Comparison of ENCODE assay signal across 9 cellular contexts in the genomic region with DNA sequence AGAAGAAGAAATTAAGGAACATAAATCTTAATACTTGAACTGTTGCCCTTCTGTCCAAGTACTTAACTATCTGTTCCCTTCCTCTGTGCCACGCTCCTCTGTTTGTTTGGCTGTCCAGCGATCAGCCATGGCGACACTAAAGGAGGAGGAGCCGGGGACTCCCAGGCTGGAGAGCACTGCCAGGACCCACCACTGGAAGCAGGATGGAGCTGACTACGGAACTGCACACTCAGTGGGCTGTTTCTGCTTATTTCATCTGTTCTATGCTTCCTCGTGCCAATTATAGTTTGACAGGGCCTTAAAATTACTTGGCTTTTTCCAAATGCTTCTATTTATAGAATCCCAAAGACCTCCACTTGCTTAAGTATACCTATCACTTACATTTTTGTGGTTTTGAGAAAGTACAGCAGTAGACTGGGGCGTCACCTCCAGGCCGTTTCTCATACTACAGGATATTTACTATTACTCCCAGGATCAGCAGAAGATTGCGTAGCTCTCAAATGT. TPM values are rescaled to one million over a fixed set of nuclear protein-coding genes. Genes with fewer than 3 reads are reported as not detected.
DNase-seq lines count a peak whose midpoint lies in the region; ATAC-seq, FAIRE-seq and TF ChIP-seq lines count a peak whose summit lies in the region.
"Had no signal": no experiment of that assay in that cellular context is flagged by ENCODE, and none has a peak within 500 bp of the region (broad histone marks: within the 10 kb centered on the region; RNA-seq: fewer than 3 reads in every experiment).

No MANE protein-coding gene starts in this region.

- H3K27ac ChIP-seq in AG04450 (ENCODE audit: low read depth, low read length) (no peak overlapping the region), coronary artery (no peak overlapping the region)

- H3K4me3 ChIP-seq in AG04450 (ENCODE audit: low read depth, low read length) (no peak overlapping the region), epithelial cell of proximal tubule (ENCODE audit: low read depth, low read length) (no peak overlapping the region), neuron (ENCODE audit: low read length) (no peak overlapping the region), coronary artery (no peak overlapping the region)

- POLR2A ChIA-PET in AG04450 (lab: Yijun Ruan, JAX): interaction anchor here (0.6 kb wide), 1 partner anchor 14 kb away, joined by 7 read pairs; no protein-coding TSS in a partner anchor

- peak; percentile 52 for FAIRE-seq in GM12891 (lab: Jason Lieb, UNC)
- FAIRE-seq: islet of Langerhans had no signal

- TF ChIP-seq CTCF in AG04450 (IDR thresholded peaks at IDR 0.05; ENCODE audit: low read depth, low read length) (peak; percentile 30), epithelial cell of proximal tubule (conservative IDR thresholded peaks at IDR 0.05; ENCODE audit: low read depth, low read length) (peak; percentile 50), omental fat pad (IDR thresholded peaks at IDR 0.05) (no peak), coronary artery (IDR thresholded peaks at IDR 0.05) (no peak)

- H3K4me1 ChIP-seq in neuron (ENCODE audit: insufficient read depth, low read length): peaks cover 5% of the 10 kb centered on the region

- DNase-seq in AG04450 (ENCODE audit: low read depth, low spot score): no peak
- no peak for DNase-seq in GM12891 (ENCODE audit: insufficient read length, low spot score)
- peak; percentile 13 for DNase-seq in RPMI7951 (ENCODE audit: low read depth)
- DNase-seq in epithelial cell of proximal tubule (ENCODE audit: low read depth): no peak
- DNase-seq in NCI-H1048 (lab: John Stamatoyannopoulos, UW): no peak
- no peak for DNase-seq in omental fat pad (ENCODE audit: low spot score)
- no peak for DNase-seq in coronary artery (ENCODE audit: low spot score)

- no peak for ATAC-seq in omental fat pad (ENCODE audit: low FRiP score)

- H2AFZ ChIP-seq in neuron (ENCODE audit: low read depth, low read length): peak overlapping the region; percentile 5

- no peaks in the 10 kb centered on the region for H3K36me3 ChIP-seq in neuron (ENCODE audit: insufficient read depth, low read length)

- CTCF ChIA-PET in AG04450 (lab: Charles Lee): interaction anchor here (1.0 to 1.7 kb wide), 3 partner anchors 9 to 32 kb away, joined by 4 to 6 read pairs (median 5); no protein-coding TSS in a partner anchor

- TF ChIP-seq POLR2A in GM12891 (IDR thresholded peaks at IDR 0.05; ENCODE audit: low read depth, low read length): no peak; the same call in 1 of the 2 replicates

- no peaks in the 10 kb centered on the region for H3K9me3 ChIP-seq in AG04450 (ENCODE audit: control insufficient read depth, insufficient read depth, low read length)
- H3K9me3 ChIP-seq in neuron (ENCODE audit: low read length): no peaks in the 10 kb centered on the region

- peaks cover 21% of the 10 kb centered on the region for H3K27me3 ChIP-seq in AG04450 (ENCODE audit: control insufficient read depth, insufficient read depth, low read length)
- H3K27me3 ChIP-seq in neuron (ENCODE audit: insufficient read depth, low read length): peaks cover 4% of the 10 kb centered on the region

TF ChIP-seq in GM12891, 5 proteins besides CTCF, POLR2A, EP300 and RAD21:
- TF ChIP-seq POLR2AphosphoS5 (IDR thresholded peaks at IDR 0.05; ENCODE audit: low read depth, low read length) (peak; percentile 91), TAF1 (IDR thresholded peaks at IDR 0.05; ENCODE audit: low read depth, low read length) (no peak), PAX5 (IDR thresholded peaks at IDR 0.05; ENCODE audit: insufficient read depth, low read length, severe bottlenecking) (no peak), SPI1 (IDR thresholded peaks at IDR 0.05; ENCODE audit: low read depth, low read length) (no peak), POU2F2 (IDR thresholded peaks at IDR 0.05; ENCODE audit: low read depth, low read length) (no peak)

RNA-seq across cellular contexts. Expression of a gene that starts 17.1 kb away (rescaled TPM):
- polyA plus RNA-seq in AG04450 (2011; rRNA removed): not detected in 2 replicates
- 0.74 TPM in 1 of 2 replicates, not detected in the other for polyA minus RNA-seq in AG04450 (2011; rRNA and poly(A)+ RNA removed)
- 240 TPM for polyA plus RNA-seq in GM12891 (2012; ENCODE audit: low read depth, missing spikeins)
- 0.24 and 0.39 TPM in 2 replicates for total RNA-seq in RPMI7951 (2014; rRNA removed; shearing (Covaris generic))
- total RNA-seq in epithelial cell of proximal tubule: 0.23 TPM in 1 of 2 replicates, not detected in the other
- total RNA-seq in omental fat pad: 1 to 10 TPM; 3.5 to 5.8 (median 4.1) TPM

Comparison
In these comparisons a context has a peak if more than half of its experiments do, and no peak if none do; other contexts are left out.
1. CTCF ChIP-seq: peak in AG04450 (single experiment) and epithelial cell of proximal tubule (single experiment); none in omental fat pad (0 of 3) and coronary artery (single experiment).